28 cellular contexts compared by ENCODE assay signal in genomic region chr2:216392945-216393840, GRCh38. TPM values are rescaled to one million over a fixed set of nuclear protein-coding genes. Genes with fewer than 3 reads are reported as not detected.
"Had no signal": no experiment of that assay in that cellular context is flagged by ENCODE, and none has a peak within 500 bp of the region (broad histone marks: within the 10 kb centered on the region; RNA-seq: fewer than 3 reads in every experiment).

No MANE protein-coding gene starts in this region.

- H3K27ac ChIP-seq: adrenal gland, breast epithelium, Peyer's patch, RWPE1, SJSA1, WERI-Rb-1 had no signal

- H3K9me3 ChIP-seq: adrenal gland, breast epithelium, Peyer's patch, SJSA1 had no signal

- H3K4me1 ChIP-seq: adrenal gland, breast epithelium, Peyer's patch had no signal

- H3K27me3 ChIP-seq: adrenal gland, breast epithelium, Peyer's patch, SJSA1 had no signal

- DNase-seq: activated CD4-positive, alpha-beta T cell treated with anti-CD3 and anti-CD28 coated beads for 36 hours; activated CD8-positive, alpha-beta memory T cell treated with anti-CD3 and anti-CD28 coated beads, Interleukin-2, amount 50 U/mL, for 48 hours; activated CD8-positive, alpha-beta T cell treated with anti-CD3 and anti-CD28 coated beads, Interleukin-2, amount 10 ng/mL, durations not matched to agents 7 days and 5 days; activated naive CD4-positive, alpha-beta T cell treated with anti-CD3 and anti-CD28 coated beads, Interleukin-2, amount 50 U/mL, for 16 hours; activated naive CD8-positive, alpha-beta T cell treated with anti-CD3 and anti-CD28 coated beads, Interleukin-2, amount 10 ng/mL, durations not matched to agents 7 days and 5 days; activated T-cell treated with anti-CD3 and anti-CD28 coated beads, Interleukin-2, amount 50 U/mL, for 1 hour; adrenal gland; aorta; KG1; NCI-H1048; NCI-H1694; NCI-H2029; NCI-H2107; NCI-H2171 treated with DMSO at 0.1 percent for 48 hours; NCI-H345; NCI-H510A; NCI-H526 treated with DMSO at 0.1 percent for 48 hours; NCI-H82; Peyer's patch; Right ventricle myocardium superior; SW 1271; WERI-Rb-1 had no signal

- H3K36me3 ChIP-seq: adrenal gland, breast epithelium, Peyer's patch, SJSA1, WERI-Rb-1 had no signal

- H3K4me3 ChIP-seq: adrenal gland, breast epithelium, Peyer's patch, SJSA1 had no signal

- ATAC-seq: activated CD4-positive, alpha-beta T cell treated with anti-CD3 and anti-CD28 coated beads for 36 hours; activated CD8-positive, alpha-beta T cell treated with anti-CD3 and anti-CD28 coated beads, Interleukin-2, amount 10 ng/mL, durations not matched to agents 7 days and 5 days; SK-N-SH treated with all-trans-retinoic acid at 6 μM for 48 hours had no signal

RNA-seq across cellular contexts. Expression of gene MARCHF4, which starts 20.9 kb away (rescaled TPM):
- total RNA-seq: activated CD4-positive, alpha-beta T cell treated with anti-CD3 and anti-CD28 coated beads for 36 hours; activated CD8-positive, alpha-beta T cell treated with anti-CD3 and anti-CD28 coated beads, Interleukin-2, amount 10 ng/mL, durations not matched to agents 7 days and 5 days; activated naive CD8-positive, alpha-beta T cell treated with anti-CD3 and anti-CD28 coated beads, Interleukin-2, amount 10 ng/mL, durations not matched to agents 7 days and 5 days; breast epithelium; OCI-LY7; Right ventricle myocardium superior; T-helper 1 cell treated with Interleukin-12 subunit alpha and Interleukin-12 subunit beta and Interleukin-4 antibody, amounts not matched to agents 30 ng/mL and 1 ng/mL, for 36 hours had no signal
- polyA plus RNA-seq: aorta had no signal
